ENCODE assay signal across 8 cellular contexts in the genomic region with DNA sequence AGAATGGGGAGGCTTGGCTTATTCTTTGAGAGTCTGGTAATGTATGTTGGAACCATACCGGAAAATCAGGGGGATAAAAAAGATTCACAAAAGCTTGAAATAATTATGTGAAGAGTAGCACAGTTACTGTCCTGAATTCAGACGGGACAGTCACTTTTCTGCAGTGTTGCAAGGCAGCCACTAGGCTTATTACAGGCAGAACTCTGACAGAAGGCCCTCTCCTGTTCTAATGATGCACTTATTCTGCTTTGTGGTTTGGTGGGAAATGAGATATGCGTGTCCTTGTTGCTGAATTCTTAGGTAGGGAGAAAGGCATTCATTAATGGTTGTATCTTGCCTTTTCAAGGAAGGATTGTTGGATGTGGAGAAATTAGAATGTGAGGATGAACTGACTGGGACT. TPM values are rescaled to one million over a fixed set of nuclear protein-coding genes. Genes with fewer than 3 reads are reported as not detected.
A peak's percentile ranks its signal among the peaks of the same experiment; 100 is the strongest.
DNase-seq lines count a peak whose midpoint lies in the region; ATAC-seq and TF ChIP-seq lines count a peak whose summit lies in the region.

No MANE protein-coding gene starts in this region.

- peak; percentile 46 for DNase-seq in GM12865 (ENCODE audit: low read depth)
- peak; percentile 37 for DNase-seq in MM.1S
- DNase-seq in foreskin melanocyte = peak; percentile 23
- no peak for DNase-seq in activated gamma-delta T cell treated with Interleukin-2 at 50 U/mL for 16 hours
- DNase-seq in stimulated activated CD4-positive, alpha-beta T cell treated with anti-CD3 and anti-CD28 coated beads, Interleukin-2, amount 100 ng/mL, for 48 hours = no peak
- no peak for DNase-seq in stimulated activated naive CD4-positive, alpha-beta T cell (lab: John Stamatoyannopoulos, UW)
- no peak for DNase-seq in cardiac septum (ENCODE audit: low spot score)

- no peaks in the 10 kb centered on the region for H3K4me1 ChIP-seq in MM.1S (ENCODE audit: low read length)

- H2AFZ ChIP-seq in MM.1S (ENCODE audit: low read length) = no peak overlapping the region

- H3K9ac ChIP-seq in MM.1S (ENCODE audit: low read length) = no peak overlapping the region

- no peaks in the 10 kb centered on the region for H3K9me2 ChIP-seq in MM.1S (replicated peaks; ENCODE audit: insufficient read depth, low read length)

- no peaks in the 10 kb centered on the region for H3F3A ChIP-seq in MM.1S (ENCODE audit: insufficient read depth, low read length)

- no peaks in the 10 kb centered on the region for H3K9me3 ChIP-seq in MM.1S (replicated peaks; ENCODE audit: insufficient read depth, low read length)

- H3K27ac ChIP-seq in MM.1S (ENCODE audit: low read length) = no peak overlapping the region

- no peaks in the 10 kb centered on the region for H3K36me3 ChIP-seq in MM.1S (replicated peaks; ENCODE audit: insufficient read depth, low read length)

- no peaks in the 10 kb centered on the region for H3K79me2 ChIP-seq in MM.1S (ENCODE audit: low read length)

- H4K20me1 ChIP-seq in MM.1S (ENCODE audit: insufficient read depth, low read length) = no peaks in the 10 kb centered on the region

- no peak overlapping the region for H3K4me2 ChIP-seq in MM.1S (ENCODE audit: low read depth, low read length)

- no peaks in the 10 kb centered on the region for H3K27me3 ChIP-seq in MM.1S (replicated peaks; ENCODE audit: insufficient read depth, low read length)

- TF ChIP-seq CTCF in GM12865 (IDR thresholded peaks at IDR 0.05; ENCODE audit: insufficient read depth, low read depth, low read length, missing control alignments) (peak; percentile 49), MM.1S (IDR thresholded peaks at IDR 0.05; ENCODE audit: low read length) (peak; percentile 48)

- intact Hi-C loops in cardiac septum (cut with DNase I) = no loop called here

- H3K4me3 ChIP-seq in GM12865 (ENCODE audit: low read depth, low read length) = no peak overlapping the region
- H3K4me3 ChIP-seq in MM.1S (ENCODE audit: low read length) = no peak overlapping the region

- peak; percentile 97 for ATAC-seq in GM21786 (IDR thresholded peaks at IDR 0.05; ENCODE audit: unreplicated experiment)

RNA-seq across cellular contexts. Expression of a gene that starts 37.2 kb away (rescaled TPM):
- total RNA-seq in cardiac septum = 17.0 TPM

Comparison
In these comparisons a context has a peak if more than half of its experiments do, and no peak if none do; other contexts are left out.
1. DNase-seq: peak in GM12865 (single experiment), MM.1S (single experiment) and foreskin melanocyte (single experiment); none in activated gamma-delta T cell treated with Interleukin-2 at 50 U/mL for 16 hours (single experiment), stimulated activated CD4-positive, alpha-beta T cell treated with anti-CD3 and anti-CD28 coated beads, Interleukin-2, amount 100 ng/mL, for 48 hours (0 of 2), stimulated activated naive CD4-positive, alpha-beta T cell (0 of 6) and cardiac septum (single experiment).